In the genomic region with DNA sequence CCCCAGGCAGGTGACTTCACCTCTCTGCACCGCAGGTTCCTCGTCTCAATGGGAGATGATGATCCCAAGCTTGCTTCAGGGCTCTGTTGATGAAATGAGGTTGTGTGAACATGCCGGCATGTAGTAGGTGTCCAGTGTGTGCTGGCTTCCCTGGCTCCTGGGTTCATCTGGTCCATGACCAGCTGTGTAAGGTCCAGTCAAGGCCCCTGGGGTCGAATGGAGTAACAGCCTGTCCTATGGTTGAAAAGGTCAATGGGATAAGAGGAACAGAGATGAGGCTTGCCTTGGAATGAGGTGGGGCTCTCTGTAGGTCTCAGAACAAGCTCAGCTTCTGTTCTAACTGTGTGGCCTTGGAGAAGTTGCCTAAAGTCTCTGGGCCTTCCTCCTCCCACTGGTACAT, we compare ENCODE assay signal across 18 cellular contexts. TPM values are rescaled to one million over a fixed set of nuclear protein-coding genes. Genes with fewer than 3 reads are reported as not detected.
DNase-seq lines count a peak whose midpoint lies in the region; ATAC-seq and TF ChIP-seq lines count a peak whose summit lies in the region.
"Had no signal": no experiment of that assay in that cellular context is flagged by ENCODE, and none has a peak within 500 bp of the region (broad histone marks: within the 10 kb centered on the region; RNA-seq: fewer than 3 reads in every experiment).

No MANE protein-coding gene starts in this region.

- no peaks in the 10 kb centered on the region for H3K27me3 Mint-ChIP-seq in natural killer cell treated with Interleukin-12 subunit alpha and Interleukin-12 subunit beta and Interleukin-15 and Interleukin-18, amount 100 ng/mL, for 72 hours
- H3K27me3 Mint-ChIP-seq in natural killer cell (ENCODE audit: low read depth in 2 of 2) (no peaks in the 10 kb centered on the region), immature natural killer cell (ENCODE audit: low read depth in 3 of 3) (peaks cover 0 to 6% (median 0%) of the 10 kb centered on the region in 3 donors)
- no peaks in the 10 kb centered on the region for H3K27me3 Mint-ChIP-seq in activated CD8-positive, alpha-beta T cell treated with anti-CD3 and anti-CD28 coated beads, Interleukin-2, amount 10 ng/mL, durations not matched to agents 7 days and 5 days (ENCODE audit: low read depth)
- H3K27me3 Mint-ChIP-seq: activated CD8-positive, alpha-beta memory T cell treated with anti-CD3 and anti-CD28 coated beads, Interleukin-2, amount 10 ng/mL, durations not matched to agents 7 days and 5 days; activated naive CD4-positive, alpha-beta T cell treated with anti-CD3 and anti-CD28 coated beads, Interleukin-2, amount 50 U/mL, for 24 hours; brain; IgD-negative memory B cell had no signal

- no peaks in the 10 kb centered on the region for H3K9me3 Mint-ChIP-seq in natural killer cell treated with Interleukin-12 subunit alpha and Interleukin-12 subunit beta and Interleukin-15 and Interleukin-18, amount 100 ng/mL, for 72 hours
- H3K9me3 Mint-ChIP-seq in natural killer cell = no peaks in the 10 kb centered on the region
- no peaks in the 10 kb centered on the region for H3K9me3 Mint-ChIP-seq in activated CD8-positive, alpha-beta T cell treated with anti-CD3 and anti-CD28 coated beads, Interleukin-2, amount 10 ng/mL, durations not matched to agents 7 days and 5 days (ENCODE audit: insufficient read depth)
- no peaks in the 10 kb centered on the region for H3K9me3 Mint-ChIP-seq in immature natural killer cell
- H3K9me3 Mint-ChIP-seq: activated naive CD4-positive, alpha-beta T cell treated with anti-CD3 and anti-CD28 coated beads, Interleukin-2, amount 50 U/mL, for 24 hours; brain; H9; IgD-negative memory B cell; WTC11 had no signal

- intact Hi-C loops in natural killer cell (cut with micrococcal nuclease) = no loop called here

- no peak for DNase-seq in natural killer cell treated with Interleukin-12 subunit alpha and Interleukin-12 subunit beta and Interleukin-15 and Interleukin-18, amount 100 ng/mL, for 72 hours (ENCODE audit: low spot score)
- DNase-seq in natural killer cell (no peak), immature natural killer cell (no peak), cerebellum (ENCODE audit: low spot score) (no peak), KG1 (lab: John Stamatoyannopoulos, UW) (no peak)
- DNase-seq in activated CD8-positive, alpha-beta T cell treated with anti-CD3 and anti-CD28 coated beads, Interleukin-2, amount 10 ng/mL, durations not matched to agents 7 days and 5 days = no peak
- DNase-seq: activated CD8-positive, alpha-beta memory T cell treated with anti-CD3 and anti-CD28 coated beads, Interleukin-2, amount 10 ng/mL, durations not matched to agents 7 days and 5 days; H9; NCI-H2029; T-helper 2 cell; upper lobe of left lung had no signal

- peaks cover 15% of the 10 kb centered on the region for H3K36me3 Mint-ChIP-seq in natural killer cell treated with Interleukin-12 subunit alpha and Interleukin-12 subunit beta and Interleukin-15 and Interleukin-18, amount 100 ng/mL, for 72 hours
- H3K36me3 Mint-ChIP-seq in natural killer cell (no peaks in the 10 kb centered on the region), immature natural killer cell (peaks cover 12 to 51% (median 15%) of the 10 kb centered on the region in 3 donors)
- H3K36me3 Mint-ChIP-seq in activated CD8-positive, alpha-beta T cell treated with anti-CD3 and anti-CD28 coated beads, Interleukin-2, amount 10 ng/mL, durations not matched to agents 7 days and 5 days (ENCODE audit: low read depth) = peaks cover 73% of the 10 kb centered on the region
- H3K36me3 Mint-ChIP-seq: IgD-negative memory B cell had no signal

- no peak for TF ChIP-seq CTCF in natural killer cell (IDR thresholded peaks at IDR 0.05)

- H3K27ac Mint-ChIP-seq in natural killer cell treated with Interleukin-12 subunit alpha and Interleukin-12 subunit beta and Interleukin-15 and Interleukin-18, amount 100 ng/mL, for 72 hours = peak overlapping the region; percentile 44 to 51
- H3K27ac Mint-ChIP-seq in natural killer cell = peak overlapping the region in 1 of 2 donors; percentile 21
- H3K27ac Mint-ChIP-seq in activated CD8-positive, alpha-beta T cell treated with anti-CD3 and anti-CD28 coated beads, Interleukin-2, amount 10 ng/mL, durations not matched to agents 7 days and 5 days = peak overlapping the region; percentile 36
- peak overlapping the region in 5 of 6 donors; percentile 31 to 73 (median 49) for H3K27ac Mint-ChIP-seq in immature natural killer cell
- H3K27ac Mint-ChIP-seq: activated CD8-positive, alpha-beta memory T cell treated with anti-CD3 and anti-CD28 coated beads, Interleukin-2, amount 10 ng/mL, durations not matched to agents 7 days and 5 days; activated naive CD4-positive, alpha-beta T cell treated with anti-CD3 and anti-CD28 coated beads, Interleukin-2, amount 50 U/mL, for 24 hours; brain; WTC11 had no signal

- no peak overlapping the region for H3K4me3 Mint-ChIP-seq in natural killer cell treated with Interleukin-12 subunit alpha and Interleukin-12 subunit beta and Interleukin-15 and Interleukin-18, amount 100 ng/mL, for 72 hours
- no peak overlapping the region for H3K4me3 Mint-ChIP-seq in natural killer cell
- H3K4me3 Mint-ChIP-seq in activated CD8-positive, alpha-beta T cell treated with anti-CD3 and anti-CD28 coated beads, Interleukin-2, amount 10 ng/mL, durations not matched to agents 7 days and 5 days = no peak overlapping the region
- no peak overlapping the region for H3K4me3 Mint-ChIP-seq in immature natural killer cell
- H3K4me3 Mint-ChIP-seq: activated CD8-positive, alpha-beta memory T cell treated with anti-CD3 and anti-CD28 coated beads, Interleukin-2, amount 10 ng/mL, durations not matched to agents 7 days and 5 days; activated naive CD4-positive, alpha-beta T cell treated with anti-CD3 and anti-CD28 coated beads, Interleukin-2, amount 50 U/mL, for 24 hours; brain; H9; IgD-negative memory B cell; WTC11 had no signal

- CTCF ChIA-PET in activated CD8-positive, alpha-beta T cell treated with anti-CD3 and anti-CD28 coated beads, Interleukin-2, amount 10 ng/mL, durations not matched to agents 7 days and 5 days (lab: Charles Lee) = interaction anchor here (1.0 to 10.3 kb wide), 2 partner anchors 16 to 26 kb away, joined by 3 to 67 read pairs; no protein-coding TSS in a partner anchor

- peaks cover 23 to 37% of the 10 kb centered on the region in 2 donors for H3K4me1 Mint-ChIP-seq in natural killer cell treated with Interleukin-12 subunit alpha and Interleukin-12 subunit beta and Interleukin-15 and Interleukin-18, amount 100 ng/mL, for 72 hours (ENCODE audit: low read depth in 2 of 2)
- H3K4me1 Mint-ChIP-seq in natural killer cell = peaks cover 15 to 33% of the 10 kb centered on the region in 2 donors
- H3K4me1 Mint-ChIP-seq in activated CD8-positive, alpha-beta T cell treated with anti-CD3 and anti-CD28 coated beads, Interleukin-2, amount 10 ng/mL, durations not matched to agents 7 days and 5 days (ENCODE audit: low read depth) = peaks cover 30% of the 10 kb centered on the region
- peaks cover 24 to 28% of the 10 kb centered on the region in 2 donors for H3K4me1 Mint-ChIP-seq in immature natural killer cell
- H3K4me1 Mint-ChIP-seq: brain, H9, WTC11 had no signal

- no peak for ATAC-seq in natural killer cell treated with Interleukin-12 subunit alpha and Interleukin-12 subunit beta and Interleukin-15 and Interleukin-18, amount 100 ng/mL, for 72 hours
- ATAC-seq in natural killer cell = no peak
- ATAC-seq in activated CD8-positive, alpha-beta T cell treated with anti-CD3 and anti-CD28 coated beads, Interleukin-2, amount 10 ng/mL, durations not matched to agents 7 days and 5 days = no peak
- no peak for ATAC-seq in HG03439 (IDR thresholded peaks at IDR 0.05; ENCODE audit: unreplicated experiment)
- ATAC-seq in GM19463 (IDR thresholded peaks at IDR 0.05; ENCODE audit: unreplicated experiment) = no peak
- ATAC-seq: activated CD8-positive, alpha-beta memory T cell treated with anti-CD3 and anti-CD28 coated beads, Interleukin-2, amount 10 ng/mL, durations not matched to agents 7 days and 5 days; gastroesophageal sphincter; WTC11 had no signal

- POLR2A ChIA-PET in activated CD8-positive, alpha-beta T cell treated with anti-CD3 and anti-CD28 coated beads, Interleukin-2, amount 10 ng/mL, durations not matched to agents 7 days and 5 days (lab: Charles Lee) = interaction anchor here (1.1 to 1.6 kb wide), 2 partner anchors 9 to 55 kb away, joined by 3 to 8 read pairs; no protein-coding TSS in a partner anchor

RNA-seq across cellular contexts. Expression of gene RPS6KA1, which starts 26.5 kb away (rescaled TPM):
- total RNA-seq in natural killer cell treated with Interleukin-12 subunit alpha and Interleukin-12 subunit beta and Interleukin-15 and Interleukin-18, amount 100 ng/mL, for 72 hours = 100 to 1,000 TPM; 324 to 369 TPM
- total RNA-seq in natural killer cell (100 to 1,000 TPM; 191 to 226 (median 215) TPM), cerebellum (12.5 TPM)
- 100 to 1,000 TPM; 179 to 193 TPM for total RNA-seq in activated CD8-positive, alpha-beta T cell treated with anti-CD3 and anti-CD28 coated beads, Interleukin-2, amount 10 ng/mL, durations not matched to agents 7 days and 5 days
- 100 to 1,000 TPM; 292 to 371 (median 349) TPM for polyA plus RNA-seq in immature natural killer cell

Comparison
In these comparisons a context has a peak if more than half of its experiments do, and no peak if none do; other contexts are left out.
1. RNA of gene RPS6KA1, which starts 26.5 kb away (total RNA-seq): 324 to 369 TPM in natural killer cell treated with Interleukin-12 subunit alpha and Interleukin-12 subunit beta and Interleukin-15 and Interleukin-18, amount 100 ng/mL, for 72 hours, 191 to 226 TPM in natural killer cell and 179 to 193 TPM in activated CD8-positive, alpha-beta T cell treated with anti-CD3 and anti-CD28 coated beads, Interleukin-2, amount 10 ng/mL, durations not matched to agents 7 days and 5 days; 12.5 TPM in cerebellum (single experiment); every median in the first group is over 10 times any median in the second.